In genomic region chr3:155688481-155688880, GRCh38 we compare ENCODE assay signal across 25 cellular contexts. TPM values are rescaled to one million over a fixed set of nuclear protein-coding genes. Genes with fewer than 3 reads are reported as not detected.
"Had no signal": no experiment of that assay in that cellular context is flagged by ENCODE, and none has a peak within 500 bp of the region (broad histone marks: within the 10 kb centered on the region; RNA-seq: fewer than 3 reads in every experiment).

No MANE protein-coding gene starts in this region.

- H3K4me1 ChIP-seq: colonic mucosa, esophagus muscularis mucosa, esophagus squamous epithelium, foreskin keratinocyte, gastrocnemius medialis, gastroesophageal sphincter had no signal

- H3K4me3 Mint-ChIP-seq: dendritic cell treated with granulocyte-macrophage colony-stimulating factor and Interleukin-4, amounts not matched to agents 40 ng/mL and 50 ng/mL, for 4 days; effector memory CD8-positive, alpha-beta T cell; endodermal cell had no signal

- H3K4me3 ChIP-seq: colonic mucosa, coronary artery, dorsolateral prefrontal cortex, esophagus muscularis mucosa, esophagus squamous epithelium, gastrocnemius medialis, gastroesophageal sphincter had no signal

- H3K27ac ChIP-seq: colonic mucosa, coronary artery, dorsolateral prefrontal cortex, epithelial cell of prostate, esophagus muscularis mucosa, esophagus squamous epithelium, foreskin keratinocyte, gastrocnemius medialis, gastroesophageal sphincter had no signal

- H3K9me3 ChIP-seq: colonic mucosa, esophagus muscularis mucosa, esophagus squamous epithelium, gastrocnemius medialis, gastroesophageal sphincter had no signal

- H3K27me3 Mint-ChIP-seq: dendritic cell treated with granulocyte-macrophage colony-stimulating factor and Interleukin-4, amounts not matched to agents 40 ng/mL and 50 ng/mL, for 4 days had no signal

- H3K36me3 ChIP-seq: colonic mucosa, esophagus muscularis mucosa, esophagus squamous epithelium, gastrocnemius medialis, gastroesophageal sphincter had no signal

- H3K9me3 Mint-ChIP-seq: dendritic cell treated with granulocyte-macrophage colony-stimulating factor and Interleukin-4, amounts not matched to agents 40 ng/mL and 50 ng/mL, for 4 days; effector memory CD8-positive, alpha-beta T cell; endodermal cell had no signal

- H3K4me1 Mint-ChIP-seq: endodermal cell had no signal

- H3K27me3 ChIP-seq: colonic mucosa, esophagus muscularis mucosa, esophagus squamous epithelium, foreskin keratinocyte, gastrocnemius medialis, gastroesophageal sphincter had no signal

- DNase-seq: colonic mucosa; cortex of kidney; dermis blood vessel endothelial cell; dorsolateral prefrontal cortex; effector CD4-positive, alpha-beta T cell; effector CD8-positive, alpha-beta T cell; effector memory CD4-positive, alpha-beta T cell; effector memory CD8-positive, alpha-beta T cell; endodermal cell; erythroblast; esophagus squamous epithelium; foreskin fibroblast; foreskin keratinocyte; foreskin melanocyte; gastrocnemius medialis; glutamatergic neuron; head of caudate nucleus had no signal

- ATAC-seq: effector memory CD8-positive, alpha-beta T cell; esophagus mucosa; foreskin keratinocyte; gastrocnemius medialis; gastroesophageal sphincter had no signal

- H3K27ac Mint-ChIP-seq: dendritic cell treated with granulocyte-macrophage colony-stimulating factor and Interleukin-4, amounts not matched to agents 40 ng/mL and 50 ng/mL, for 4 days; effector memory CD8-positive, alpha-beta T cell; endodermal cell had no signal

RNA-seq across cellular contexts. Expression of gene PLCH1, which starts 56.4 kb away (rescaled TPM):
- total RNA-seq: dermis blood vessel endothelial cell, endothelial cell of umbilical vein, glomerular endothelial cell had no signal
